ENCODE assay signal across 30 cellular contexts in genomic region chr12:71236133-71236660, GRCh38.
"Had no signal": no experiment of that assay in that cellular context is flagged by ENCODE, and none has a peak within 500 bp of the region (broad histone marks: within the 10 kb centered on the region; RNA-seq: fewer than 3 reads in every experiment).

No MANE protein-coding gene starts in this region.

- H3K9ac ChIP-seq: neural progenitor cell, parathyroid adenoma had no signal

- H3K79me2 ChIP-seq: parathyroid adenoma had no signal

- H2AFZ ChIP-seq: neural progenitor cell, parathyroid adenoma had no signal

- H3K27me3 ChIP-seq: brain microvascular endothelial cell, esophagus muscularis mucosa, foreskin keratinocyte, heart left ventricle, left lung, neural progenitor cell, sigmoid colon, uterus had no signal

- H3K27ac ChIP-seq: brain microvascular endothelial cell, esophagus muscularis mucosa, foreskin keratinocyte, heart left ventricle, left lung, lower lobe of right lung, neural progenitor cell, parathyroid adenoma, psoas muscle, sigmoid colon, uterus had no signal

- H3K4me1 ChIP-seq: esophagus muscularis mucosa, foreskin keratinocyte, heart left ventricle, left lung, lower lobe of right lung, neural progenitor cell, parathyroid adenoma, psoas muscle, uterus had no signal

- H3K9me3 ChIP-seq: esophagus muscularis mucosa, lower lobe of right lung, psoas muscle, uterus had no signal

- H3K36me3 ChIP-seq: brain microvascular endothelial cell, esophagus muscularis mucosa, heart left ventricle, left lung, lower lobe of right lung, neural progenitor cell, sigmoid colon, uterus had no signal

- H3K4me2 ChIP-seq: neural progenitor cell had no signal

- DNase-seq: activated CD4-positive, alpha-beta memory T cell treated with anti-CD3 and anti-CD28 coated beads, Interleukin-2, amount 10 ng/mL, durations not matched to agents 7 days and 5 days; activated CD4-positive, alpha-beta T cell treated with anti-CD3 and anti-CD28 coated beads for 1 hour; activated CD4-positive, alpha-beta T cell treated with anti-CD3 and anti-CD28 coated beads, Interleukin-2, amount 10 ng/mL, durations not matched to agents 7 days and 5 days; activated gamma-delta T cell treated with Interleukin-2 at 50 U/mL for 16 hours; activated naive CD4-positive, alpha-beta T cell treated with anti-CD3 and anti-CD28 coated beads, Interleukin-2, amount 50 U/mL, for 16 hours; activated T-cell treated with anti-CD3 and anti-CD28 coated beads, Interleukin-2, amount 50 U/mL, for 4 hours; amniotic stem cell; brain microvascular endothelial cell; cortex of kidney; foreskin keratinocyte; heart left ventricle; kidney glomerular epithelial cell; left lung; lower lobe of right lung; mesenchymal stem cell; natural killer cell; occipital lobe; psoas muscle; sigmoid colon; small intestine; stimulated activated CD4-positive, alpha-beta T cell treated with anti-CD3 and anti-CD28 coated beads, Interleukin-4, amount 100 ng/mL, for 24 hours; uterus had no signal

- FAIRE-seq: astrocyte, endothelial cell of umbilical vein, small intestine had no signal

- ATAC-seq: activated T-cell treated with anti-CD3 and anti-CD28 coated beads, Interleukin-2, amount 50 U/mL, for 4 hours; activated T-helper 17 cell treated with anti-CD3 and anti-CD28 coated beads, Interleukin-2, amount 50 U/mL, for 72 hours; foreskin keratinocyte; heart left ventricle; left lung; lower lobe of right lung; natural killer cell; psoas muscle; stimulated activated effector memory CD8-positive, alpha-beta T cell treated with anti-CD3 and anti-CD28 coated beads, Interleukin-12 subunit alpha, Interleukin-12 subunit beta, amount 100 ng/mL, for 72 hours; WTC11 had no signal

- H3K4me3 ChIP-seq: esophagus muscularis mucosa, heart left ventricle, left lung, lower lobe of right lung, neural progenitor cell, psoas muscle, sigmoid colon, uterus had no signal
